24 cellular contexts compared by ENCODE assay signal in the genomic region with DNA sequence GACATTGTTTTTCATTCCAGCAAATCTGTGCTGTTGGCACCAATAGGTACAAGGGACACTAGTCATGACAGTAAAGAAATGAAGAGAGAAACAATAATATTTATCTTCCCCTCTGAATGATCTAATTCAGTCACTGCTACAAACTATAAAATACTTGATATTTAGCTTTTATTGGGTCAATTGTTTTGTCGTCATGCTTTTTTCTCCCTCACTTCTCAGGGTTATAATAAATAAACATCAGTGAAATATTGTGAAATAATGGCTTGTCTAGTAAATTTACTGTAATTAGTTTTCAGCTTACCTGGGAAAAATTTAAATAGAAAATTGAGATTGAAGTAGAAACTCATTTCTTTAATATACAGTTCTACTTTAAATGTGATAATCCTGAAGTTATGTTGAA.
"Had no signal": no experiment of that assay in that cellular context is flagged by ENCODE, and none has a peak within 500 bp of the region (broad histone marks: within the 10 kb centered on the region; RNA-seq: fewer than 3 reads in every experiment).

No MANE protein-coding gene starts in this region.

- H3K27ac ChIP-seq: colonic mucosa, PC-9 had no signal

- H3K9me3 ChIP-seq: colonic mucosa had no signal

- DNase-seq: activated CD4-positive, alpha-beta memory T cell treated with anti-CD3 and anti-CD28 coated beads for 36 hours; activated CD4-positive, alpha-beta T cell treated with anti-CD3 and anti-CD28 coated beads, Interleukin-2, amount 10 ng/mL, durations not matched to agents 24 days and 14 days; activated CD4-positive, CD25-positive, alpha-beta regulatory T cell treated with anti-CD3 and anti-CD28 coated beads, Interleukin-2, amount 50 U/mL, for 72 hours; activated CD8-positive, alpha-beta memory T cell treated with anti-CD3 and anti-CD28 coated beads for 24 hours; activated gamma-delta T cell; activated naive CD4-positive, alpha-beta T cell treated with anti-CD3 and anti-CD28 coated beads for 36 hours; activated T-cell treated with anti-CD3 and anti-CD28 coated beads for 4 hours; activated T-cell treated with anti-CD3 and anti-CD28 coated beads, Interleukin-2, amount 50 U/mL, for 48 hours; amygdala; colonic mucosa; Kasumi-1; NCI-H1105 treated with DMSO at 0.1 percent for 48 hours; NCI-H1436 treated with DMSO at 0.1 percent for 48 hours; NCI-H187; NCI-H2081 treated with DMSO at 0.1 percent for 48 hours; NCI-H446; NCI-H524; NCI-H748 treated with DMSO at 0.1 percent for 48 hours; PC-9; SHP77 treated with DMSO at 0.1 percent for 48 hours; T-helper 17 cell; T-helper 9 cell had no signal

- H2AFZ ChIP-seq: PC-9 had no signal

- H3K4me3 ChIP-seq: colonic mucosa, PC-9 had no signal

- H3K27me3 ChIP-seq: colonic mucosa had no signal

- ATAC-seq: activated T-helper 17 cell treated with anti-CD3 and anti-CD28 coated beads, Interleukin-2, amount 50 U/mL, for 72 hours; T-helper 17 cell; WTC11 had no signal

- H3K36me3 ChIP-seq: colonic mucosa had no signal

- H3K4me2 ChIP-seq: PC-9 had no signal

- H3K4me1 ChIP-seq: colonic mucosa had no signal
